29 cellular contexts compared by ENCODE assay signal in the genomic region with DNA sequence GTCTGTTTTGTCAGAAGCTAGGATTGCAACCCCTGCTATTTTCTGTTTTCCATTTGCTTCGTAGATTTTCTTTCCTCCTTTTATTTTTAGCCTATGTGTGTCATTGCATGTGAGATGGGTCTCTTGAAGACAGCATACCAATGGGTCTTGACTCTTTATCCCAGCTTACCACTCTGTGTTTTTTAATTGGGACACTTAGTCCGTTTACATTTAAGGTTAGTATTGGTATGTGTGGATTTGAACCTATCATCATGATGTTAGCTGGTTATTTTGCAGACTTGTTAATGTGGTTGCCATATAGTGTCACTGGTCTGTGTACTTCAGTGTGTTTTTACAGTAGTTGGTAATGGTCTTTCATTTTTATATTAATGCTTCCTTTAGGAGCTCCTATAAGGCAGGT.
"Had no signal": no experiment of that assay in that cellular context is flagged by ENCODE, and none has a peak within 500 bp of the region (broad histone marks: within the 10 kb centered on the region; RNA-seq: fewer than 3 reads in every experiment).

No MANE protein-coding gene starts in this region.

- H3K36me3 ChIP-seq: adrenal gland, ascending aorta, brain microvascular endothelial cell, breast epithelium, cardiac muscle cell had no signal

- H3K4me1 ChIP-seq: adrenal gland, ascending aorta, body of pancreas, breast epithelium had no signal

- H3K27me3 ChIP-seq: adrenal gland, ascending aorta, body of pancreas, brain microvascular endothelial cell, breast epithelium, cardiac muscle cell had no signal

- H3K27ac ChIP-seq: adrenal gland, ascending aorta, body of pancreas, brain microvascular endothelial cell, breast epithelium, cardiac muscle cell had no signal

- DNase-seq: activated effector memory CD4-positive, alpha-beta T cell treated with anti-CD3 and anti-CD28 coated beads, Interleukin-2, amount 50 U/mL, for 16 hours; activated effector memory CD4-positive, alpha-beta T cell treated with Interleukin-2 at 50 U/mL for 16 hours; activated gamma-delta T cell; activated gamma-delta T cell treated with Interleukin-2 at 50 U/mL for 16 hours; activated naive CD4-positive, alpha-beta T cell; activated naive CD4-positive, alpha-beta T cell treated with anti-CD3 and anti-CD28 coated beads for 36 hours; activated naive CD4-positive, alpha-beta T cell treated with anti-CD3 and anti-CD28 coated beads, Interleukin-2, amount 10 ng/mL, durations not matched to agents 7 days and 5 days; activated naive CD4-positive, alpha-beta T cell treated with anti-CD3 and anti-CD28 coated beads, Interleukin-2, amount 50 U/mL, for 16 hours; activated naive CD8-positive, alpha-beta T cell treated with anti-CD3 and anti-CD28 coated beads for 36 hours; activated naive CD8-positive, alpha-beta T cell treated with anti-CD3 and anti-CD28 coated beads, Interleukin-2, amount 10 ng/mL, durations not matched to agents 7 days and 5 days; activated naive CD8-positive, alpha-beta T cell treated with anti-CD3 and anti-CD28 coated beads, Interleukin-2, amount 50 U/mL, for 24 hours; activated T-cell treated with anti-CD3 and anti-CD28 coated beads, Interleukin-2, amount 50 U/mL, for 1 hour; activated T-cell treated with anti-CD3 and anti-CD28 coated beads, Interleukin-2, amount 50 U/mL, for 24 hours; activated T-cell treated with anti-CD3 and anti-CD28 coated beads, Interleukin-2, amount 50 U/mL, for 4 hours; activated T-cell treated with anti-CD3 and anti-CD28 coated beads, Interleukin-2, amount 50 U/mL, for 48 hours; activated T-cell treated with anti-CD3 and anti-CD28 coated beads, Interleukin-2, amount 50 U/mL, for 72 hours; adrenal gland; amniotic stem cell; amygdala; anterior cingulate cortex; aorta; body of pancreas; brain microvascular endothelial cell; caudate nucleus; central memory CD4-positive, alpha-beta T cell; cerebellar nuclear complex had no signal

- H3K4me3 ChIP-seq: adrenal gland, ascending aorta, body of pancreas, breast epithelium, cardiac muscle cell had no signal
